18 cellular contexts compared by ENCODE assay signal in the genomic region with DNA sequence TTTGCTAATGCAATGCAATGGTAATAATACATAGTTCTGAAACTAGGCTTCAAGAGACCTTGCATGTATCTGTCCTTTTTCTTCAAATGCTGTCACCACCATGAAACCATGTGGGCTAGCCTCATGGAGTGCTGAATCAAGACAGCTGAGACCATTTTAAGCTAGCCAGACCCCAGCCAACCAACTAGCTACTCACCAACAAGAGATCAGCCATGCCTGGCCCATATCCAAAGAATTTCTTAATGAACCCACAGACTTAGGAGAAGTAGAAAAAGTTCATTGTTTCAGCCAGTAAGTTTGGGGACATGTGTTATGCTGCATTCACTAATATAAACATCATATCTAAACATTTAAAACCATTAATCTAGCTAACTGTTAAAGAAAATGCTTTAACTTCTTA.
DNase-seq lines count a peak whose midpoint lies in the region; ATAC-seq and TF ChIP-seq lines count a peak whose summit lies in the region.
"Had no signal": no experiment of that assay in that cellular context is flagged by ENCODE, and none has a peak within 500 bp of the region (broad histone marks: within the 10 kb centered on the region; RNA-seq: fewer than 3 reads in every experiment).

No MANE protein-coding gene starts in this region.

- H3K36me3 Mint-ChIP-seq in activated T-cell treated with anti-CD3 and anti-CD28 coated beads, Interleukin-2, amount 50 U/mL, for 72 hours (ENCODE audit: insufficient read depth in 2 of 2): no peaks in the 10 kb centered on the region

- peak; percentile 2 for DNase-seq in Caki2 (ENCODE audit: low read depth)
- peak; percentile 94 to 98 for DNase-seq in SJCRH30
- peak; percentile 15 for DNase-seq in choroid plexus epithelial cell (ENCODE audit: low read depth)
- peak; percentile 39 for DNase-seq in iris pigment epithelial cell (ENCODE audit: low read depth)
- no peak for DNase-seq in activated T-cell treated with anti-CD3 and anti-CD28 coated beads, Interleukin-2, amount 50 U/mL, for 72 hours
- no peak for DNase-seq in heart left ventricle
- no peak for DNase-seq in activated gamma-delta T cell (lab: John Stamatoyannopoulos, UW)
- DNase-seq: Calu3; CD4-positive, alpha-beta T cell; EL; GM23248; KG1; NCI-H1417 treated with DMSO at 0.1 percent for 48 hours; NCI-H1930; NCI-H2171; NCI-H526 had no signal

- H3K27ac ChIP-seq in SJCRH30: peak overlapping the region; percentile 59
- H3K27ac ChIP-seq in heart left ventricle: no peak overlapping the region
- H3K27ac ChIP-seq: GM23248 had no signal

- H3K36me3 ChIP-seq in SJCRH30 (no peaks in the 10 kb centered on the region), heart left ventricle (no peaks in the 10 kb centered on the region)

- ATAC-seq in activated T-cell treated with anti-CD3 and anti-CD28 coated beads, Interleukin-2, amount 50 U/mL, for 72 hours (replicated peaks in 1 of 2): no peak
- ATAC-seq in GM18519 (IDR thresholded peaks at IDR 0.05; ENCODE audit: low FRiP score, unreplicated experiment): no peak
- no peak for ATAC-seq in heart left ventricle
- ATAC-seq: HCT116 had no signal

- peaks cover 2 to 4% of the 10 kb centered on the region in 2 donors for H3K9me3 Mint-ChIP-seq in activated T-cell treated with anti-CD3 and anti-CD28 coated beads, Interleukin-2, amount 50 U/mL, for 72 hours
- H3K9me3 Mint-ChIP-seq: CD4-positive, alpha-beta T cell had no signal

- H3K27ac Mint-ChIP-seq in activated T-cell treated with anti-CD3 and anti-CD28 coated beads, Interleukin-2, amount 50 U/mL, for 72 hours: no peak overlapping the region
- H3K27ac Mint-ChIP-seq: CD4-positive, alpha-beta T cell had no signal

- no peaks in the 10 kb centered on the region for H3K27me3 Mint-ChIP-seq in activated T-cell treated with anti-CD3 and anti-CD28 coated beads, Interleukin-2, amount 50 U/mL, for 72 hours (ENCODE audit: low read depth)
- H3K27me3 Mint-ChIP-seq: CD4-positive, alpha-beta T cell had no signal

- no peak for TF ChIP-seq CTCF in choroid plexus epithelial cell (conservative IDR thresholded peaks at IDR 0.05; ENCODE audit: low read depth, low read length)
- TF ChIP-seq CTCF in heart left ventricle (IDR thresholded peaks at IDR 0.05): no peak

- peaks cover 16% of the 10 kb centered on the region for H3K4me1 ChIP-seq in SJCRH30
- no peaks in the 10 kb centered on the region for H3K4me1 ChIP-seq in heart left ventricle

- TF ChIP-seq POLR2A in heart left ventricle (IDR thresholded peaks at IDR 0.05): no peak

- H3K4me1 Mint-ChIP-seq in activated T-cell treated with anti-CD3 and anti-CD28 coated beads, Interleukin-2, amount 50 U/mL, for 72 hours (ENCODE audit: low read depth): no peaks in the 10 kb centered on the region

- peak overlapping the region; percentile 16 for H3K4me3 ChIP-seq in SJCRH30
- no peak overlapping the region for H3K4me3 ChIP-seq in choroid plexus epithelial cell (ENCODE audit: low read depth, low read length)
- no peak overlapping the region for H3K4me3 ChIP-seq in heart left ventricle
- H3K4me3 ChIP-seq: GM23248 had no signal

- intact Hi-C loops in heart left ventricle (cut with DNase I): no loop called here

- H3K9me3 ChIP-seq in SJCRH30 (replicated peaks) (no peaks in the 10 kb centered on the region), heart left ventricle (peaks cover 0 to 3% (median 0%) of the 10 kb centered on the region in 12 donors)

- in situ Hi-C loops in Caki2 (cut with HindIII; ENCODE audit: low pct_unique_long_range_greater_than_20kb, low sequenced_read_pairs): no loop called here

- no peaks in the 10 kb centered on the region for H3K27me3 ChIP-seq in SJCRH30
- no peaks in the 10 kb centered on the region for H3K27me3 ChIP-seq in heart left ventricle

- no peak overlapping the region for H3K4me3 Mint-ChIP-seq in activated T-cell treated with anti-CD3 and anti-CD28 coated beads, Interleukin-2, amount 50 U/mL, for 72 hours
- H3K4me3 Mint-ChIP-seq: CD4-positive, alpha-beta T cell had no signal

Comparison
In these comparisons a context has a peak if more than half of its experiments do, and no peak if none do; other contexts are left out.
1. DNase-seq: peak in Caki2 (single experiment), SJCRH30 (2 of 2), choroid plexus epithelial cell (single experiment) and iris pigment epithelial cell (single experiment); none in activated T-cell treated with anti-CD3 and anti-CD28 coated beads, Interleukin-2, amount 50 U/mL, for 72 hours (0 of 2), heart left ventricle (0 of 5) and activated gamma-delta T cell (single experiment).